1 cellular context compared by ENCODE assay signal in the genomic region with DNA sequence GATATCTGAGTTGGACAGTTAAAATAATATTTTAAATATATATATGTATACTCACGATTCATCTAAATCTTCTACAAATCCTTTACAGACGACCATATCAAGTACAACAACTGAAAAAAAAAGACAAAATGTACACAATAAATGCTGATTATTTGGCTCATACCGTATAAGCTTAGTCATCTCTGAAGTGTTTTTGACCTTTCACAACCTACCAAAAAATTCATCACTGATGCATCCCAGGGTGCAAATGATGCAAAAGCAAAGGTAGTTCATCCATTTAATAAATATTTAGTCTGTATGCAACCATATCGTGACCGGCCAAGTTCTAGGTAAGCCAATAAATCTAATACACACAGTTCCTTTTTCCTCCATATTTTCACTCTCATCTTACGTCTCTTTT.
TF ChIP-seq lines count a peak whose summit lies in the region.

No MANE protein-coding gene starts in this region.

TF ChIP-seq in SK-N-SH treated with all-trans-retinoic acid at 6 μM for 48 hours, 23 proteins besides CTCF, POLR2A, EP300 and RAD21 (continued from another document):
- TF ChIP-seq, protein P1, sequence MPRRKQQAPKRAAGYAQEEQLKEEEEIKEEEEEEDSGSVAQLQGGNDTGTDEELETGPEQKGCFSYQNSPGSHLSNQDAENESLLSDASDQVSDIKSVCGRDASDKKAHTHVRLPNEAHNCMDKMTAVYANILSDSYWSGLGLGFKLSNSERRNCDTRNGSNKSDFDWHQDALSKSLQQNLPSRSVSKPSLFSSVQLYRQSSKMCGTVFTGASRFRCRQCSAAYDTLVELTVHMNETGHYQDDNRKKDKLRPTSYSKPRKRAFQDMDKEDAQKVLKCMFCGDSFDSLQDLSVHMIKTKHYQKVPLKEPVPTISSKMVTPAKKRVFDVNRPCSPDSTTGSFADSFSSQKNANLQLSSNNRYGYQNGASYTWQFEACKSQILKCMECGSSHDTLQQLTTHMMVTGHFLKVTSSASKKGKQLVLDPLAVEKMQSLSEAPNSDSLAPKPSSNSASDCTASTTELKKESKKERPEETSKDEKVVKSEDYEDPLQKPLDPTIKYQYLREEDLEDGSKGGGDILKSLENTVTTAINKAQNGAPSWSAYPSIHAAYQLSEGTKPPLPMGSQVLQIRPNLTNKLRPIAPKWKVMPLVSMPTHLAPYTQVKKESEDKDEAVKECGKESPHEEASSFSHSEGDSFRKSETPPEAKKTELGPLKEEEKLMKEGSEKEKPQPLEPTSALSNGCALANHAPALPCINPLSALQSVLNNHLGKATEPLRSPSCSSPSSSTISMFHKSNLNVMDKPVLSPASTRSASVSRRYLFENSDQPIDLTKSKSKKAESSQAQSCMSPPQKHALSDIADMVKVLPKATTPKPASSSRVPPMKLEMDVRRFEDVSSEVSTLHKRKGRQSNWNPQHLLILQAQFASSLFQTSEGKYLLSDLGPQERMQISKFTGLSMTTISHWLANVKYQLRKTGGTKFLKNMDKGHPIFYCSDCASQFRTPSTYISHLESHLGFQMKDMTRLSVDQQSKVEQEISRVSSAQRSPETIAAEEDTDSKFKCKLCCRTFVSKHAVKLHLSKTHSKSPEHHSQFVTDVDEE (CRISPR knock-in tag; IDR thresholded peaks at IDR 0.05): no peak
- TF ChIP-seq CSDC2 (CRISPR knock-in tag; IDR thresholded peaks at IDR 0.05) (no peak), ZNF8 (CRISPR knock-in tag; IDR thresholded peaks at IDR 0.05) (no peak), SNAI2 (CRISPR knock-in tag; IDR thresholded peaks at IDR 0.05) (no peak), ESRRG (CRISPR knock-in tag; IDR thresholded peaks at IDR 0.05) (no peak), PPARA (CRISPR knock-in tag; IDR thresholded peaks at IDR 0.05; ENCODE audit: borderline replicate concordance) (no peak), ISL1 (CRISPR knock-in tag; IDR thresholded peaks at IDR 0.05) (no peak), TCF4 (CRISPR knock-in tag; IDR thresholded peaks at IDR 0.05; ENCODE audit: borderline replicate concordance) (no peak)
- TF ChIP-seq, protein P2, sequence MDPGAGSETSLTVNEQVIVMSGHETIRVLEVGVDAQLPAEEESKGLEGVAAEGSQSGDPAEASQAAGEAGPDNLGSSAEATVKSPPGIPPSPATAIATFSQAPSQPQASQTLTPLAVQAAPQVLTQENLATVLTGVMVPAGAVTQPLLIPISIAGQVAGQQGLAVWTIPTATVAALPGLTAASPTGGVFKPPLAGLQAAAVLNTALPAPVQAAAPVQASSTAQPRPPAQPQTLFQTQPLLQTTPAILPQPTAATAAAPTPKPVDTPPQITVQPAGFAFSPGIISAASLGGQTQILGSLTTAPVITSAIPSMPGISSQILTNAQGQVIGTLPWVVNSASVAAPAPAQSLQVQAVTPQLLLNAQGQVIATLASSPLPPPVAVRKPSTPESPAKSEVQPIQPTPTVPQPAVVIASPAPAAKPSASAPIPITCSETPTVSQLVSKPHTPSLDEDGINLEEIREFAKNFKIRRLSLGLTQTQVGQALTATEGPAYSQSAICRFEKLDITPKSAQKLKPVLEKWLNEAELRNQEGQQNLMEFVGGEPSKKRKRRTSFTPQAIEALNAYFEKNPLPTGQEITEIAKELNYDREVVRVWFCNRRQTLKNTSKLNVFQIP (CRISPR knock-in tag; IDR thresholded peaks at IDR 0.05; ENCODE audit: borderline replicate concordance, low read depth): no peak
- TF ChIP-seq, protein P3, sequence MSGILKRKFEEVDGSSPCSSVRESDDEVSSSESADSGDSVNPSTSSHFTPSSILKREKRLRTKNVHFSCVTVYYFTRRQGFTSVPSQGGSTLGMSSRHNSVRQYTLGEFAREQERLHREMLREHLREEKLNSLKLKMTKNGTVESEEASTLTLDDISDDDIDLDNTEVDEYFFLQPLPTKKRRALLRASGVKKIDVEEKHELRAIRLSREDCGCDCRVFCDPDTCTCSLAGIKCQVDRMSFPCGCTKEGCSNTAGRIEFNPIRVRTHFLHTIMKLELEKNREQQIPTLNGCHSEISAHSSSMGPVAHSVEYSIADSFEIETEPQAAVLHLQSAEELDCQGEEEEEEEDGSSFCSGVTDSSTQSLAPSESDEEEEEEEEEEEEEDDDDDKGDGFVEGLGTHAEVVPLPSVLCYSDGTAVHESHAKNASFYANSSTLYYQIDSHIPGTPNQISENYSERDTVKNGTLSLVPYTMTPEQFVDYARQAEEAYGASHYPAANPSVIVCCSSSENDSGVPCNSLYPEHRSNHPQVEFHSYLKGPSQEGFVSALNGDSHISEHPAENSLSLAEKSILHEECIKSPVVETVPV (CRISPR knock-in tag; IDR thresholded peaks at IDR 0.05): no peak
